17 cellular contexts compared by ENCODE assay signal in genomic region chr2:62458206-62459035, GRCh38. TPM values are rescaled to one million over a fixed set of nuclear protein-coding genes. Genes with fewer than 3 reads are reported as not detected.
DNase-seq lines count a peak whose midpoint lies in the region; ATAC-seq and TF ChIP-seq lines count a peak whose summit lies in the region.
"Had no signal": no experiment of that assay in that cellular context is flagged by ENCODE, and none has a peak within 500 bp of the region (broad histone marks: within the 10 kb centered on the region; RNA-seq: fewer than 3 reads in every experiment).

No MANE protein-coding gene starts in this region.

- H3K4me3 ChIP-seq in fibroblast of lung (replicated peaks in 1 of 4; ENCODE audit: control extremely low read depth in 1 of 4, insufficient read depth in 1 of 4, low read depth in 3 of 4, low read length in 4 of 4) (no peak overlapping the region), H7 (ENCODE audit: insufficient read depth, low read depth, low read length) (no peak overlapping the region), aorta (ENCODE audit: low read length in 2 of 2) (no peak overlapping the region)
- H3K4me3 ChIP-seq: ovary had no signal

- H3K27me3 ChIP-seq in fibroblast of lung (ENCODE audit: control insufficient read depth, insufficient read depth, low read length) (no peaks in the 10 kb centered on the region), H7 (ENCODE audit: control insufficient read depth, insufficient read depth, low read length) (peaks cover 7% of the 10 kb centered on the region), aorta (ENCODE audit: control insufficient read depth in 1 of 2, insufficient read depth in 2 of 2, low read length in 1 of 2) (no peaks in the 10 kb centered on the region)
- H3K27me3 ChIP-seq: adrenal gland, ovary, uterus had no signal

- WGBS in aorta, 2 donors, result 97 to 98% methylated on average over 18 of the region's 18 CpGs

- H3K9me3 ChIP-seq in fibroblast of lung (ENCODE audit: control insufficient read depth, insufficient read depth, low read depth, low read length), result no peaks in the 10 kb centered on the region
- H3K9me3 ChIP-seq in aorta (ENCODE audit: control insufficient read depth, low read length), result no peaks in the 10 kb centered on the region
- H3K9me3 ChIP-seq: adrenal gland, ovary, uterus had no signal

- H4K20me1 ChIP-seq in fibroblast of lung (ENCODE audit: control insufficient read depth, extremely low read depth, insufficient read depth, low read length), result no peaks in the 10 kb centered on the region

- no peak for DNase-seq in natural killer cell treated with Interleukin-12 subunit alpha and Interleukin-12 subunit beta and Interleukin-15 and Interleukin-18, amount 100 ng/mL, for 72 hours (ENCODE audit: low spot score)
- DNase-seq in natural killer cell, result no peak
- DNase-seq in fibroblast of lung (ENCODE audit: low read depth in 2 of 2), result no peak
- DNase-seq in myocyte (ENCODE audit: low read depth), result peak; percentile 39
- no peak for DNase-seq in effector CD4-positive, alpha-beta T cell
- DNase-seq in H7, result no peak
- no peak for DNase-seq in HuH-7 (ENCODE audit: low spot score)
- DNase-seq in aorta, result no peak
- DNase-seq: activated CD4-positive, alpha-beta memory T cell treated with anti-CD3 and anti-CD28 coated beads, Interleukin-2, amount 10 ng/mL, durations not matched to agents 7 days and 5 days; adrenal gland; CD8-positive, alpha-beta T cell; cerebellar nuclear complex; NCI-H2107; NCI-H774; stimulated activated naive CD4-positive, alpha-beta T cell had no signal

- H3K27me3 Mint-ChIP-seq in natural killer cell treated with Interleukin-12 subunit alpha and Interleukin-12 subunit beta and Interleukin-15 and Interleukin-18, amount 100 ng/mL, for 72 hours, result peaks cover 0 to 5% of the 10 kb centered on the region in 2 donors
- H3K27me3 Mint-ChIP-seq in natural killer cell (ENCODE audit: low read depth in 2 of 2), result peaks cover 0 to 7% of the 10 kb centered on the region in 2 donors
- H3K27me3 Mint-ChIP-seq: activated CD4-positive, alpha-beta memory T cell treated with anti-CD3 and anti-CD28 coated beads, Interleukin-2, amount 10 ng/mL, durations not matched to agents 7 days and 5 days had no signal

- no peaks in the 10 kb centered on the region for H3K36me3 Mint-ChIP-seq in natural killer cell treated with Interleukin-12 subunit alpha and Interleukin-12 subunit beta and Interleukin-15 and Interleukin-18, amount 100 ng/mL, for 72 hours
- H3K36me3 Mint-ChIP-seq in natural killer cell, result no peaks in the 10 kb centered on the region
- H3K36me3 Mint-ChIP-seq: CD8-positive, alpha-beta T cell had no signal

- no peaks in the 10 kb centered on the region for H3K36me3 ChIP-seq in fibroblast of lung (ENCODE audit: control insufficient read depth, insufficient read depth, low read length)
- H3K36me3 ChIP-seq in H7 (replicated peaks; ENCODE audit: control insufficient read depth, insufficient read depth, low read length), result no peaks in the 10 kb centered on the region
- H3K36me3 ChIP-seq in aorta (ENCODE audit: control insufficient read depth in 1 of 2, insufficient read depth in 2 of 2, low read length in 1 of 2), result no peaks in the 10 kb centered on the region
- H3K36me3 ChIP-seq: adrenal gland, ovary, uterus had no signal

- H3K9ac ChIP-seq in fibroblast of lung (ENCODE audit: insufficient read depth, low read length), result no peak overlapping the region

- H3K27ac ChIP-seq in fibroblast of lung (ENCODE audit: insufficient read depth, low read length) (no peak overlapping the region), aorta (ENCODE audit: low read depth in 1 of 2, low read length in 2 of 2) (no peak overlapping the region)
- H3K27ac ChIP-seq: adrenal gland had no signal

- TF ChIP-seq CTCF in natural killer cell (IDR thresholded peaks at IDR 0.05) (no peak), fibroblast of lung (conservative IDR thresholded peaks at IDR 0.05 in 1 of 2, IDR thresholded peaks at IDR 0.05 in 1 of 2; ENCODE audit: low read depth in 1 of 2, low read length in 2 of 2) (no peak)

- H3K9me3 Mint-ChIP-seq in natural killer cell treated with Interleukin-12 subunit alpha and Interleukin-12 subunit beta and Interleukin-15 and Interleukin-18, amount 100 ng/mL, for 72 hours, result no peaks in the 10 kb centered on the region
- H3K9me3 Mint-ChIP-seq in natural killer cell, result no peaks in the 10 kb centered on the region
- H3K9me3 Mint-ChIP-seq: activated CD4-positive, alpha-beta memory T cell treated with anti-CD3 and anti-CD28 coated beads, Interleukin-2, amount 10 ng/mL, durations not matched to agents 7 days and 5 days; CD8-positive, alpha-beta T cell had no signal

- intact Hi-C loops in natural killer cell (cut with micrococcal nuclease), result loop anchor here (10.0 kb wide), 3 partner anchors 966 to 1086 kb away; no protein-coding TSS in a partner anchor
- intact Hi-C loops in aorta (cut with DNase I), result loop anchor here in 1 of 2 donors (5.0 kb wide), 1 partner anchor 249 kb away; the partner anchor contains the start of gene EHBP1

- no peak for ATAC-seq in natural killer cell treated with Interleukin-12 subunit alpha and Interleukin-12 subunit beta and Interleukin-15 and Interleukin-18, amount 100 ng/mL, for 72 hours
- ATAC-seq in natural killer cell (no peak), aorta (ENCODE audit: low FRiP score) (no peak)
- ATAC-seq: CD8-positive, alpha-beta T cell had no signal

- H3K4me1 ChIP-seq in fibroblast of lung (ENCODE audit: control insufficient read depth, extremely low read depth, insufficient read depth, low read length) (peaks cover 6% of the 10 kb centered on the region), aorta (ENCODE audit: control insufficient read depth in 1 of 2, insufficient read depth in 2 of 2, low read length in 2 of 2) (no peaks in the 10 kb centered on the region)
- H3K4me1 ChIP-seq: uterus had no signal

- no peak overlapping the region for H3K4me2 ChIP-seq in fibroblast of lung (ENCODE audit: extremely low read depth, insufficient read depth, low read length)

- H3K4me1 Mint-ChIP-seq in natural killer cell treated with Interleukin-12 subunit alpha and Interleukin-12 subunit beta and Interleukin-15 and Interleukin-18, amount 100 ng/mL, for 72 hours (ENCODE audit: low read depth in 2 of 2), result no peaks in the 10 kb centered on the region
- peaks cover 0 to 6% of the 10 kb centered on the region in 2 donors for H3K4me1 Mint-ChIP-seq in natural killer cell

- peak overlapping the region; percentile 9 for H2AFZ ChIP-seq in fibroblast of lung (ENCODE audit: low read length)

- H3K4me3 Mint-ChIP-seq in natural killer cell treated with Interleukin-12 subunit alpha and Interleukin-12 subunit beta and Interleukin-15 and Interleukin-18, amount 100 ng/mL, for 72 hours, result peak overlapping the region; percentile 27
- no peak overlapping the region for H3K4me3 Mint-ChIP-seq in natural killer cell

- no peaks in the 10 kb centered on the region for H3K79me2 ChIP-seq in fibroblast of lung (ENCODE audit: control insufficient read depth, insufficient read depth, low read length)

- no peak overlapping the region for H3K27ac Mint-ChIP-seq in natural killer cell treated with Interleukin-12 subunit alpha and Interleukin-12 subunit beta and Interleukin-15 and Interleukin-18, amount 100 ng/mL, for 72 hours
- no peak overlapping the region for H3K27ac Mint-ChIP-seq in natural killer cell
- H3K27ac Mint-ChIP-seq: activated CD4-positive, alpha-beta memory T cell treated with anti-CD3 and anti-CD28 coated beads, Interleukin-2, amount 10 ng/mL, durations not matched to agents 7 days and 5 days; CD8-positive, alpha-beta T cell had no signal

RNA-seq across cellular contexts. Expression of gene TMEM17, which starts 47.6 kb away (rescaled TPM):
- under 1 TPM; 0.14 to 0.28 TPM for total RNA-seq in natural killer cell treated with Interleukin-12 subunit alpha and Interleukin-12 subunit beta and Interleukin-15 and Interleukin-18, amount 100 ng/mL, for 72 hours
- total RNA-seq in natural killer cell, result under 1 TPM in 1 of 3 donors, not detected in 2; 0.18 TPM
- total RNA-seq in fibroblast of lung, result 1.3 and 2.5 TPM in 2 replicates
- 3.7 and 4.9 TPM in 2 replicates for polyA plus RNA-seq in fibroblast of lung
- polyA plus RNA-seq in fibroblast of lung (2012), result 2.2 and 2.8 TPM in 2 replicates
- polyA minus RNA-seq in fibroblast of lung (ENCODE audit: low replicate concordance), result 0.52 TPM in 1 of 2 replicates, not detected in the other
- total RNA-seq in myocyte, result 1.6 and 2.5 TPM in 2 replicates
- 3.5 TPM for polyA plus RNA-seq in myocyte (2012)
- 1.1 and 1.7 TPM in 2 replicates for total RNA-seq in H7 (2014; rRNA removed; shearing (Covaris generic))
- total RNA-seq in aorta, result 1 to 10 TPM; 1.1 TPM
- polyA plus RNA-seq in aorta, result under 1 TPM in 1 of 2 donors, not detected in 1; 0.79 TPM
- total RNA-seq: CD8-positive, alpha-beta T cell had no signal
